In genomic region chr12:6626654-6627283, GRCh38 we compare ENCODE assay signal across 1 cellular context.
TF ChIP-seq lines count a peak whose summit lies in the region.

No MANE protein-coding gene starts in this region.

TF ChIP-seq in K562, 482 proteins besides CTCF, POLR2A, EP300 and RAD21 (continues in another document):
- TF ChIP-seq MITF (IDR thresholded peaks at IDR 0.05) (no peak), GATAD2A (IDR thresholded peaks at IDR 0.05) (no peak), ETS2 (tag; IDR thresholded peaks at IDR 0.05; ENCODE audit: borderline replicate concordance, poor library complexity, severe bottlenecking) (no peak), AFF1 (IDR thresholded peaks at IDR 0.05; ENCODE audit: low read depth in 1 of 2, partially characterized antibody in 2 of 2) (no peak), CTCFL (IDR thresholded peaks at IDR 0.05; ENCODE audit: borderline replicate concordance, insufficient read depth, low read depth, low read length, poor library complexity, severe bottlenecking) (no peak), JUND (IDR thresholded peaks at IDR 0.05; ENCODE audit: borderline replicate concordance, low read depth, low read length) (peak; percentile 18; the same call in 1 of the 2 replicates), JUND (tag; IDR thresholded peaks at IDR 0.05; ENCODE audit: borderline replicate concordance, low read depth, low read length) (peak; percentile 14; the same call in 1 of the 3 replicates), TFE3 (CRISPR knock-in tag; IDR thresholded peaks at IDR 0.05) (no peak), ZMIZ1 (IDR thresholded peaks at IDR 0.05; ENCODE audit: low read depth in 2 of 2, low read length in 2 of 2) (no peak), C11orf30 (IDR thresholded peaks at IDR 0.05; ENCODE audit: low read depth) (no peak), SOX6 (IDR thresholded peaks at IDR 0.05) (0 out of 2 replicates have a peak, but pooled peaks have one; percentile 16), E2F1 (CRISPR knock-in tag; IDR thresholded peaks at IDR 0.05) (no peak), MYBL2 (IDR thresholded peaks at IDR 0.05; ENCODE audit: low read depth) (no peak), MYBL2 (CRISPR knock-in tag; IDR thresholded peaks at IDR 0.05; ENCODE audit: borderline replicate concordance) (no peak), CBX5 (IDR thresholded peaks at IDR 0.05; ENCODE audit: borderline replicate concordance, low read depth) (no peak), TSHZ1 (CRISPR knock-in tag; IDR thresholded peaks at IDR 0.05) (no peak), ZNF589 (CRISPR knock-in tag; IDR thresholded peaks at IDR 0.05; ENCODE audit: low read depth) (no peak), ZBTB49 (CRISPR knock-in tag; IDR thresholded peaks at IDR 0.05; ENCODE audit: borderline replicate concordance) (no peak), SMARCB1 (IDR thresholded peaks at IDR 0.05; ENCODE audit: insufficient read length, low read depth) (no peak), BRD9 (IDR thresholded peaks at IDR 0.05; ENCODE audit: low read depth, partially characterized antibody) (no peak), ZBTB8A (IDR thresholded peaks at IDR 0.05; ENCODE audit: partially characterized antibody) (no peak), ZSCAN29 (IDR thresholded peaks at IDR 0.05) (no peak), KLF6 (CRISPR knock-in tag; IDR thresholded peaks at IDR 0.05; ENCODE audit: borderline replicate concordance) (no peak), TRIM28 (IDR thresholded peaks at IDR 0.05) (no peak), TRIM25 (IDR thresholded peaks at IDR 0.05; ENCODE audit: borderline replicate concordance) (no peak)
